ENCODE assay signal across 26 cellular contexts in the genomic region with DNA sequence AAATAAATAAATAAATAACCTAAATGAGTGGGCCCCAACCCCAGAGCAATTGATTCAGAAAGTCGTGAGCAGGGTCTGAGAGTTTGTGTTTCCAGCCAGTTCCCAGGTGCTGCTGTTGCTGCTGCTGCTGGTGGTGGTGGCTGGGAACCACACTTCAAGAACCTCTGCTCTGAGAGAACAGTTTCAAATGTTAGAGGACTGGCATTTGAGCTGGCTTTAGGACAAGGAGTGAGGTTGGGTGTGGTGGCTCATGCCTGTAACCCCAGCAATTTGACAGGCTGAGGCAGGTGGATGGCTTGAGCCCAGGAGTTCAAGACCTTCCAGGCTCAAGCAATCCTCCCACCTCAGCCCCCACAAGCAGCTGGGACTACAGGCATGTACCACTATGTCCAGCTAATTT.
"Had no signal": no experiment of that assay in that cellular context is flagged by ENCODE, and none has a peak within 500 bp of the region (broad histone marks: within the 10 kb centered on the region; RNA-seq: fewer than 3 reads in every experiment).

No MANE protein-coding gene starts in this region.

- FAIRE-seq: pancreas, TTC549 had no signal

- H3K27me3 ChIP-seq: foreskin keratinocyte, neutrophil, pancreas, sigmoid colon, spleen, upper lobe of left lung had no signal

- H3K36me3 ChIP-seq: lower lobe of right lung, neutrophil, pancreas, sigmoid colon, spleen, thoracic aorta, upper lobe of left lung had no signal

- H3K9me3 ChIP-seq: lower lobe of right lung, neutrophil, pancreas, sigmoid colon, thoracic aorta, upper lobe of left lung had no signal

- DNase-seq: activated CD4-positive, alpha-beta T cell treated with anti-CD3 and anti-CD28 coated beads for 48 hours; activated CD4-positive, CD25-positive, alpha-beta regulatory T cell; activated CD8-positive, alpha-beta T cell treated with anti-CD3 and anti-CD28 coated beads for 36 hours; activated naive CD4-positive, alpha-beta T cell; activated naive CD8-positive, alpha-beta T cell treated with anti-CD3 and anti-CD28 coated beads for 36 hours; activated T-cell treated with anti-CD3 and anti-CD28 coated beads, Interleukin-2, amount 50 U/mL, for 1 hour; amniotic stem cell; dermis blood vessel endothelial cell; effector memory CD4-positive, alpha-beta T cell; foreskin keratinocyte; glutamatergic neuron; hippocampal formation; islet precursor cell; left colon; lower lobe of right lung; pancreas; sigmoid colon; spleen; stimulated activated CD4-positive, alpha-beta T cell treated with anti-CD3 and anti-CD28 coated beads, Interleukin-4, amount 100 ng/mL, for 4 hours; upper lobe of left lung had no signal

- ATAC-seq: activated CD8-positive, alpha-beta T cell treated with anti-CD3 and anti-CD28 coated beads for 36 hours; activated T-helper 17 cell treated with anti-CD3 and anti-CD28 coated beads, Interleukin-2, amount 50 U/mL, for 72 hours; foreskin keratinocyte; left colon; lower lobe of right lung; natural killer cell treated with Interleukin-12 subunit alpha and Interleukin-12 subunit beta and Interleukin-15 and Interleukin-18, amount 100 ng/mL, for 72 hours; pancreas; stimulated activated memory B cell treated with anti-CD40 and anti-IgM and Interleukin-4, amounts not matched to agents 10 μg/mL and 1 μg/mL and 100 μg/mL, for 72 hours had no signal

- H3K27ac ChIP-seq: foreskin keratinocyte, lower lobe of right lung, neutrophil, pancreas, sigmoid colon, spleen, thoracic aorta, upper lobe of left lung had no signal

- H3K4me3 ChIP-seq: lower lobe of right lung, pancreas, sigmoid colon, spleen, thoracic aorta, upper lobe of left lung had no signal

- H3K4me1 ChIP-seq: pancreas had no signal
